ENCODE assay signal across 1 cellular context in the genomic region with DNA sequence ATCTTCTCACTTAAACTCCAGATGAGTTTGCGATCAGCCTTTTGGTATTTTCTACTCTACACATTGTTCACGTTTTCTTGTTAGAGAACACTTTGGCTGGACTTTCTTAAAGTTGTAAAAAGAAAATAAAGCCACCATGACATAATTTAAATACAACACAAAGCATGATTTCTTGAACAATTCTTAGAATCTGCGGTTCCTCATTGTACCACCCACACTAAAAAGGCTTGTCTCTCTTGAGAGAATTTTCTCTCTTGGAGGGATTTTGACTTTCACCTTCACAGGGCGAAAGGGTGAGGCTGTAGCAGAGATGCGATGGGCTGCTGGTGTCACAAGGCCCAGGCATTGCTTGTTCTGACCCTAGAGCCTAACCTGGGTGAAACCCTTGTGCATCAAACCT.
TF ChIP-seq lines count a peak whose summit lies in the region.

No MANE protein-coding gene starts in this region.

TF ChIP-seq in GM23338, 12 proteins besides CTCF, POLR2A, EP300 and RAD21 (continued from another document):
- no peak for TF ChIP-seq POLR2AphosphoS5 (IDR thresholded peaks at IDR 0.05; ENCODE audit: low read depth)
- no peak for TF ChIP-seq JUNB (IDR thresholded peaks at IDR 0.05; ENCODE audit: unreplicated experiment)
